8 cellular contexts compared by ENCODE assay signal in genomic region chr9:137277329-137278041, GRCh38. TPM values are rescaled to one million over a fixed set of nuclear protein-coding genes. Genes with fewer than 3 reads are reported as not detected.
A peak's percentile ranks its signal among the peaks of the same experiment; 100 is the strongest.
DNase-seq lines count a peak whose midpoint lies in the region; ATAC-seq and TF ChIP-seq lines count a peak whose summit lies in the region.

Gene TOR4A, plus strand, starts transcription at chr9:137277726. Its CDS starts 964 bp downstream, at chr9:137278690.

- H3K36me3 Mint-ChIP-seq in activated T-cell treated with anti-CD3 and anti-CD28 coated beads, Interleukin-2, amount 50 U/mL, for 24 hours (ENCODE audit: low read depth) = peaks cover 14% of the 10 kb centered on the region

- CTCF ChIA-PET in HEK293 (lab: Yijun Ruan, JAX) = interaction anchor here (1.0 to 2.3 kb wide), 3 partner anchors 9 to 50 kb away, joined by 4 to 12 read pairs (median 6); partner anchors contain the start of gene RNF224

- peak within 1 kb of the TSS; percentile 43 for H3K4me3 ChIP-seq in HEK293 (ENCODE audit: low read depth, low read length)
- peak within 1 kb of the TSS; percentile 53 for H3K4me3 ChIP-seq in right cardiac atrium (ENCODE audit: low read length)

- H3K4me3 Mint-ChIP-seq in activated T-cell treated with anti-CD3 and anti-CD28 coated beads, Interleukin-2, amount 50 U/mL, for 24 hours = peak within 1 kb of the TSS; percentile 81

- peak; percentile 77 to 87 for ATAC-seq in right cardiac atrium

- H3K27ac Mint-ChIP-seq in activated T-cell treated with anti-CD3 and anti-CD28 coated beads, Interleukin-2, amount 50 U/mL, for 24 hours = peak within 1 kb of the TSS; percentile 55

- DNase-seq in activated T-cell treated with anti-CD3 and anti-CD28 coated beads, Interleukin-2, amount 50 U/mL, for 24 hours = no peak
- DNase-seq in activated T-cell treated with anti-CD3 and anti-CD28 coated beads, Interleukin-2, amount 50 U/mL, for 1 hour = no peak
- DNase-seq in NCI-H460 (ENCODE audit: extremely low read depth, low read depth) (peak; percentile 89), right cardiac atrium (peak; percentile 93 to 95 (median 94)), renal cortical epithelial cell (ENCODE audit: low read depth) (peak; percentile 82), OCI-M2 (lab: John Stamatoyannopoulos, UW; ENCODE audit: unreplicated experiment) (no peak)

- no peaks in the 10 kb centered on the region for H3K9me3 Mint-ChIP-seq in activated T-cell treated with anti-CD3 and anti-CD28 coated beads, Interleukin-2, amount 50 U/mL, for 24 hours

- peaks cover 10% of the 10 kb centered on the region for H3K27me3 Mint-ChIP-seq in activated T-cell treated with anti-CD3 and anti-CD28 coated beads, Interleukin-2, amount 50 U/mL, for 24 hours

- WGBS in right cardiac atrium = 10% methylated on average over 25 of the region's 25 CpGs

- H3K9me3 ChIP-seq in HEK293 (ENCODE audit: control insufficient read depth, insufficient read depth, low read depth, low read length) (no peaks in the 10 kb centered on the region), right cardiac atrium (ENCODE audit: control insufficient read depth, low read length) (no peaks in the 10 kb centered on the region)

- no peak within 1 kb of the TSS; the same call in 1 of the 2 replicates for H3K27ac ChIP-seq in HEK293 (ENCODE audit: extremely low read depth, low read depth, low read length)
- peak within 1 kb of the TSS; percentile 62 for H3K27ac ChIP-seq in angular gyrus (ENCODE audit: low read depth, low read length)
- peak within 1 kb of the TSS; percentile 87 for H3K27ac ChIP-seq in right cardiac atrium (ENCODE audit: low read length)

- peaks cover 14% of the 10 kb centered on the region for H3K4me1 Mint-ChIP-seq in activated T-cell treated with anti-CD3 and anti-CD28 coated beads, Interleukin-2, amount 50 U/mL, for 24 hours (ENCODE audit: low read depth)

- no peak for TF ChIP-seq CTCF in HEK293 (tag by site-specific recombination; IDR thresholded peaks at IDR 0.05)

- peaks cover 0 to 20% of the 10 kb centered on the region in 2 experiments; a peak in 1 of 3 replicates for H3K36me3 ChIP-seq in HEK293 (ENCODE audit: control insufficient read depth in 2 of 2, insufficient read depth in 1 of 2, low read length in 2 of 2)

- POLR2A ChIA-PET in HEK293 (lab: Yijun Ruan, JAX) = interaction anchor here (0.5 to 1.6 kb wide), 7 partner anchors 8 to 478 kb away, joined by 3 to 12 read pairs (median 4); partner anchors contain the start of genes NRARP, SSNA1 and TUBB4B

- H3K27me3 ChIP-seq in right cardiac atrium (ENCODE audit: control insufficient read depth, insufficient read depth) = no peaks in the 10 kb centered on the region

- intact Hi-C loops in right cardiac atrium (cut with DNase I) = no loop called here

- H3K4me1 ChIP-seq in HEK293 (ENCODE audit: control insufficient read depth, insufficient read depth, low read length) (0 out of 2 replicates have a peak, but pooled peaks cover 4% of the 10 kb centered on the region), right cardiac atrium (ENCODE audit: control insufficient read depth, insufficient read depth, low read length) (peaks cover 5% of the 10 kb centered on the region)

TF ChIP-seq in HEK293, 187 proteins besides CTCF, POLR2A, EP300 and RAD21:
- TF ChIP-seq, protein P1, sequence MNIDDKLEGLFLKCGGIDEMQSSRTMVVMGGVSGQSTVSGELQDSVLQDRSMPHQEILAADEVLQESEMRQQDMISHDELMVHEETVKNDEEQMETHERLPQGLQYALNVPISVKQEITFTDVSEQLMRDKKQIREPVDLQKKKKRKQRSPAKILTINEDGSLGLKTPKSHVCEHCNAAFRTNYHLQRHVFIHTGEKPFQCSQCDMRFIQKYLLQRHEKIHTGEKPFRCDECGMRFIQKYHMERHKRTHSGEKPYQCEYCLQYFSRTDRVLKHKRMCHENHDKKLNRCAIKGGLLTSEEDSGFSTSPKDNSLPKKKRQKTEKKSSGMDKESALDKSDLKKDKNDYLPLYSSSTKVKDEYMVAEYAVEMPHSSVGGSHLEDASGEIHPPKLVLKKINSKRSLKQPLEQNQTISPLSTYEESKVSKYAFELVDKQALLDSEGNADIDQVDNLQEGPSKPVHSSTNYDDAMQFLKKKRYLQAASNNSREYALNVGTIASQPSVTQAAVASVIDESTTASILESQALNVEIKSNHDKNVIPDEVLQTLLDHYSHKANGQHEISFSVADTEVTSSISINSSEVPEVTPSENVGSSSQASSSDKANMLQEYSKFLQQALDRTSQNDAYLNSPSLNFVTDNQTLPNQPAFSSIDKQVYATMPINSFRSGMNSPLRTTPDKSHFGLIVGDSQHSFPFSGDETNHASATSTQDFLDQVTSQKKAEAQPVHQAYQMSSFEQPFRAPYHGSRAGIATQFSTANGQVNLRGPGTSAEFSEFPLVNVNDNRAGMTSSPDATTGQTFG (tag by site-specific recombination; IDR thresholded peaks at IDR 0.05; ENCODE audit: borderline replicate concordance) = no peak
- no peak for TF ChIP-seq ZNF223 (tag by site-specific recombination; IDR thresholded peaks at IDR 0.05)
- TF ChIP-seq PBX3 (CRISPR knock-in tag; IDR thresholded peaks at IDR 0.05) = no peak
- no peak for TF ChIP-seq ZNF777 (tag by site-specific recombination; IDR thresholded peaks at IDR 0.05; ENCODE audit: borderline replicate concordance)
- peak; percentile 6; the same call in 1 of the 2 replicates for TF ChIP-seq PATZ1 (tag by site-specific recombination; IDR thresholded peaks at IDR 0.05)
- TF ChIP-seq ZNF140 (tag by site-specific recombination; IDR thresholded peaks at IDR 0.05) = no peak
- no peak for TF ChIP-seq ZNF776 (tag by site-specific recombination; IDR thresholded peaks at IDR 0.05; ENCODE audit: borderline replicate concordance)
- TF ChIP-seq ZNF341 (tag by site-specific recombination; IDR thresholded peaks at IDR 0.05; ENCODE audit: low read depth) = no peak

RNA-seq across cellular contexts. Expression of gene TOR4A, which starts in this region (rescaled TPM):
- total RNA-seq in NCI-H460 (2014; rRNA removed; shearing (Covaris generic)) = 30.5 and 32.0 TPM in 2 replicates
- 42.8 and 46.3 TPM in 2 replicates for polyA plus RNA-seq in NCI-H460 (2014; cell fraction: nucleus; rRNA removed)
- total RNA-seq in right cardiac atrium (10 to 100 TPM; 10.9 to 17.2 (median 13.1) TPM), renal cortical epithelial cell (36.3 and 42.1 TPM in 2 replicates)
- 6.2 TPM for polyA plus RNA-seq in right cardiac atrium

Comparison
In these comparisons a context has a peak if more than half of its experiments do, and no peak if none do; other contexts are left out.
1. DNase-seq: peak in NCI-H460 (single experiment), right cardiac atrium (3 of 3) and renal cortical epithelial cell (single experiment); none in activated T-cell treated with anti-CD3 and anti-CD28 coated beads, Interleukin-2, amount 50 U/mL, for 24 hours (single experiment), activated T-cell treated with anti-CD3 and anti-CD28 coated beads, Interleukin-2, amount 50 U/mL, for 1 hour (single experiment) and OCI-M2 (single experiment).